In genomic region chr13:110610955-110611595, GRCh38 we compare ENCODE assay signal across 9 cellular contexts. TPM values are rescaled to one million over a fixed set of nuclear protein-coding genes. Genes with fewer than 3 reads are reported as not detected.
DNase-seq lines count a peak whose midpoint lies in the region; ATAC-seq and TF ChIP-seq lines count a peak whose summit lies in the region.
"Had no signal": no experiment of that assay in that cellular context is flagged by ENCODE, and none has a peak within 500 bp of the region (broad histone marks: within the 10 kb centered on the region; RNA-seq: fewer than 3 reads in every experiment).

No MANE protein-coding gene starts in this region.

- H3K9me3 ChIP-seq in OCI-LY3 (ENCODE audit: insufficient read depth, low read length): no peaks in the 10 kb centered on the region
- no peaks in the 10 kb centered on the region for H3K9me3 ChIP-seq in osteoblast (ENCODE audit: low read depth, low read length)

- H3K4me3 ChIP-seq in OCI-LY3 (ENCODE audit: low read length) (peak overlapping the region; percentile 63), osteoblast (ENCODE audit: insufficient read depth, low read length) (peak overlapping the region; percentile 45)

- DNase-seq in activated CD4-positive, alpha-beta T cell treated with anti-CD3 and anti-CD28 coated beads for 48 hours: peak; percentile 22
- no peak for DNase-seq in activated CD4-positive, alpha-beta T cell treated with anti-CD3 and anti-CD28 coated beads, Interleukin-2, amount 50 U/mL, for 4 hours
- DNase-seq in osteoblast (ENCODE audit: insufficient read length, low spot score, missing footprints) (no peak), middle frontal gyrus (ENCODE audit: extremely low spot score, low spot score) (no peak), NCI-H128 (lab: John Stamatoyannopoulos, UW; ENCODE audit: unreplicated experiment) (no peak), AG08396 (ENCODE audit: low spot score) (no peak)
- DNase-seq: NCI-H1092 treated with DMSO at 0.1 percent for 48 hours had no signal

- H3K36me3 ChIP-seq in OCI-LY3 (replicated peaks; ENCODE audit: low read depth, low read length) (no peaks in the 10 kb centered on the region), osteoblast (ENCODE audit: insufficient read depth, low read length) (no peaks in the 10 kb centered on the region)

- no peak for TF ChIP-seq CTCF in OCI-LY3 (IDR thresholded peaks at IDR 0.05; ENCODE audit: low read depth, low read length)
- no peak for TF ChIP-seq CTCF in osteoblast (IDR thresholded peaks at IDR 0.05; ENCODE audit: extremely low read depth, low read depth, low read length)

- H3K79me2 ChIP-seq in OCI-LY3 (ENCODE audit: low read length) (peaks cover 7% of the 10 kb centered on the region), osteoblast (ENCODE audit: insufficient read depth, low read length) (peaks cover 6% of the 10 kb centered on the region)

- ATAC-seq in HG02798 (IDR thresholded peaks at IDR 0.05; ENCODE audit: poor library complexity, unreplicated experiment): peak; percentile 50

- no peaks in the 10 kb centered on the region for H3K27me3 ChIP-seq in OCI-LY3 (ENCODE audit: low read depth, low read length)
- no peaks in the 10 kb centered on the region for H3K27me3 ChIP-seq in osteoblast (ENCODE audit: insufficient read depth, low read length)

- H4K20me1 ChIP-seq in OCI-LY3 (ENCODE audit: insufficient read depth, low read length) (no peaks in the 10 kb centered on the region), osteoblast (ENCODE audit: insufficient read depth, low read length) (peaks cover 2% of the 10 kb centered on the region)

- no peak overlapping the region for H2AFZ ChIP-seq in OCI-LY3 (ENCODE audit: low read depth, low read length)
- H2AFZ ChIP-seq in osteoblast (ENCODE audit: low read length): peak overlapping the region; percentile 40

- H3K4me2 ChIP-seq in OCI-LY3 (ENCODE audit: low read length) (peak overlapping the region; percentile 73), osteoblast (ENCODE audit: insufficient read depth, low read length) (peak overlapping the region; percentile 48)

- H3K9ac ChIP-seq in OCI-LY3 (ENCODE audit: low read length): no peak overlapping the region; the same call in 1 of the 2 replicates

- H3K27ac ChIP-seq in OCI-LY3 (ENCODE audit: low read length): no peak overlapping the region
- peak overlapping the region; percentile 32 for H3K27ac ChIP-seq in osteoblast (ENCODE audit: low read depth, low read length)

- H3K4me1 ChIP-seq in OCI-LY3 (ENCODE audit: low read length) (peaks cover 32% of the 10 kb centered on the region), osteoblast (ENCODE audit: insufficient read depth, low read length) (peaks cover 4% of the 10 kb centered on the region)

RNA-seq across cellular contexts. Expression of gene NAXD, which starts 4.3 kb away (rescaled TPM):
- 13.8 and 15.9 TPM in 2 replicates for total RNA-seq in osteoblast

RNA-seq across cellular contexts. Expression of gene RAB20, which starts 49.6 kb away (rescaled TPM):
- 3.6 and 3.8 TPM in 2 replicates for total RNA-seq in osteoblast
